In genomic region chr12:59499774-59500173, GRCh38 we compare ENCODE assay signal across 12 cellular contexts.
DNase-seq lines count a peak whose midpoint lies in the region; ATAC-seq, FAIRE-seq and TF ChIP-seq lines count a peak whose summit lies in the region.
"Had no signal": no experiment of that assay in that cellular context is flagged by ENCODE, and none has a peak within 500 bp of the region (broad histone marks: within the 10 kb centered on the region; RNA-seq: fewer than 3 reads in every experiment).

No MANE protein-coding gene starts in this region.

- H4K20me1 ChIP-seq in MM.1S (ENCODE audit: insufficient read depth, low read length) (no peaks in the 10 kb centered on the region), HepG2 (ENCODE audit: insufficient read depth, low read length) (no peaks in the 10 kb centered on the region)

- H3K4me2 ChIP-seq in MM.1S (ENCODE audit: low read depth, low read length) (peak overlapping the region; percentile 50; the same call in 1 of the 2 replicates), HepG2 (ENCODE audit: low read depth, low read length) (no peak overlapping the region)
- H3K4me2 ChIP-seq: smooth muscle cell had no signal

- FAIRE-seq in HepG2 (lab: Jason Lieb, UNC): no peak
- FAIRE-seq: D721Med had no signal

- POLR2A ChIA-PET in HepG2 (lab: Yijun Ruan, JAX): no interaction called here

- in situ Hi-C loops in ACHN (cut with HindIII; ENCODE audit: low pct_ligation_motif_present, low pct_unique_long_range_greater_than_20kb, low sequenced_read_pairs) (no loop called here), HepG2 (cut with HindIII; ENCODE audit: extremely low pct_ligation_motif_present, low pct_unique_long_range_greater_than_20kb) (no loop called here)

- DNase-seq in MM.1S (peak; percentile 63), left cardiac atrium (no peak), ACHN (no peak), HepG2 (ENCODE audit: low spot score) (no peak), tibial artery (no peak)
- DNase-seq: erythroblast; naive thymus-derived CD8-positive, alpha-beta T cell had no signal

- no peak overlapping the region for H3K9ac ChIP-seq in MM.1S (ENCODE audit: low read length)
- no peak overlapping the region for H3K9ac ChIP-seq in HepG2 (ENCODE audit: insufficient read depth, low read depth, low read length)

- H3K36me3 ChIP-seq in MM.1S (replicated peaks; ENCODE audit: insufficient read depth, low read length) (no peaks in the 10 kb centered on the region), HepG2 (replicated peaks in 1 of 2; ENCODE audit: control insufficient read depth in 1 of 2, insufficient read depth in 2 of 2, low read length in 2 of 2) (no peaks in the 10 kb centered on the region), tibial artery (no peaks in the 10 kb centered on the region)

- TF ChIP-seq CTCF in MM.1S (IDR thresholded peaks at IDR 0.05; ENCODE audit: low read length): no peak
- TF ChIP-seq CTCF in HepG2 (CRISPR knock-in tag; IDR thresholded peaks at IDR 0.05): no peak
- no peak for TF ChIP-seq CTCF in tibial artery (IDR thresholded peaks at IDR 0.05)

- H3K4me3 ChIP-seq in MM.1S (ENCODE audit: low read length): no peak overlapping the region
- no peak overlapping the region for H3K4me3 ChIP-seq in HepG2 (replicated peaks in 1 of 3; ENCODE audit: insufficient read depth in 1 of 3, low read depth in 2 of 3, low read length in 3 of 3)
- no peak overlapping the region for H3K4me3 ChIP-seq in tibial artery
- H3K4me3 ChIP-seq: smooth muscle cell had no signal

- H3K27ac ChIP-seq in MM.1S (ENCODE audit: low read length) (peak overlapping the region; percentile 33; the same call in 1 of the 2 replicates), HepG2 (ENCODE audit: extremely low read length, insufficient read depth, low read length) (no peak overlapping the region), tibial artery (no peak overlapping the region)

- H3K9me2 ChIP-seq in MM.1S (replicated peaks; ENCODE audit: insufficient read depth, low read length): no peaks in the 10 kb centered on the region

- no peak overlapping the region for H2AFZ ChIP-seq in MM.1S (ENCODE audit: low read length)
- no peak overlapping the region for H2AFZ ChIP-seq in HepG2 (ENCODE audit: low read length)

- no peaks in the 10 kb centered on the region for H3K9me3 ChIP-seq in MM.1S (replicated peaks; ENCODE audit: insufficient read depth, low read length)
- no peaks in the 10 kb centered on the region for H3K9me3 ChIP-seq in HepG2 (ENCODE audit: low read length)
- no peaks in the 10 kb centered on the region for H3K9me3 ChIP-seq in tibial artery

- no peak for TF ChIP-seq RAD21 in HepG2 (CRISPR knock-in tag; IDR thresholded peaks at IDR 0.05)

- WGBS in HepG2 (ENCODE audit: low lambda C conversion rate): 0% methylated on average over 1 of the region's 1 CpG

- 0 out of 2 replicates have a peak, but pooled peaks cover 4% of the 10 kb centered on the region for H3F3A ChIP-seq in MM.1S (ENCODE audit: insufficient read depth, low read length)

- TF ChIP-seq EP300 in HepG2 (IDR thresholded peaks at IDR 0.05; ENCODE audit: low read depth in 2 of 2, low read length in 2 of 2) (no peak), HepG2 (CRISPR knock-in tag; IDR thresholded peaks at IDR 0.05; ENCODE audit: borderline replicate concordance) (no peak)

- H3K27me3 ChIP-seq in MM.1S (replicated peaks; ENCODE audit: insufficient read depth, low read length) (no peaks in the 10 kb centered on the region), HepG2 (ENCODE audit: control insufficient read depth in 1 of 2, insufficient read depth in 2 of 2, low read length in 2 of 2) (no peaks in the 10 kb centered on the region), tibial artery (no peaks in the 10 kb centered on the region)

- H3K4me1 ChIP-seq in MM.1S (ENCODE audit: low read length) (peaks cover 10% of the 10 kb centered on the region), HepG2 (ENCODE audit: insufficient read depth, low read length) (no peaks in the 10 kb centered on the region), tibial artery (no peaks in the 10 kb centered on the region)

- ATAC-seq in GM18520 (IDR thresholded peaks at IDR 0.05; ENCODE audit: unreplicated experiment) (peak; percentile 89), GM21381 (IDR thresholded peaks at IDR 0.05; ENCODE audit: unreplicated experiment) (peak; percentile 97), HG03025 (IDR thresholded peaks at IDR 0.05; ENCODE audit: low FRiP score, unreplicated experiment) (peak; percentile 83), left cardiac atrium (no peak), HepG2 (no peak)
- ATAC-seq: naive thymus-derived CD8-positive, alpha-beta T cell had no signal

- CTCF ChIA-PET in HepG2 (lab: Yijun Ruan, JAX; ENCODE audit: low intra/inter-chr PET ratio, low total read pairs): no interaction called here

- intact Hi-C loops in left cardiac atrium (cut with DNase I) (no loop called here), HepG2 (cut with micrococcal nuclease; ENCODE audit: unreplicated experiment) (no loop called here), tibial artery (cut with DNase I; ENCODE audit: low total_unique reads) (no loop called here)

- H3K79me2 ChIP-seq in MM.1S (ENCODE audit: low read length) (no peaks in the 10 kb centered on the region), HepG2 (ENCODE audit: insufficient read depth, low read length) (no peaks in the 10 kb centered on the region)

- BruUV-seq in HepG2 (replicated peaks; lab: Mats Ljungman, UMichigan): no TSS peak

- no peak for TF ChIP-seq POLR2A in HepG2 (IDR thresholded peaks at IDR 0.05; ENCODE audit: insufficient read depth in 1 of 2, low read depth in 2 of 2, low read length in 2 of 2)

TF ChIP-seq in HepG2, 621 proteins besides CTCF, POLR2A, EP300 and RAD21:
- TF ChIP-seq ZNF318 (CRISPR knock-in tag; IDR thresholded peaks at IDR 0.05) (no peak), ZNF367 (CRISPR knock-in tag; IDR thresholded peaks at IDR 0.05; ENCODE audit: borderline replicate concordance) (no peak)

Comparison
In these comparisons a context has a peak if more than half of its experiments do, and no peak if none do; other contexts are left out.
1. ATAC-seq: peak in GM18520 (single experiment), GM21381 (single experiment) and HG03025 (single experiment); none in left cardiac atrium (0 of 2) and HepG2 (single experiment).